In the genomic region with DNA sequence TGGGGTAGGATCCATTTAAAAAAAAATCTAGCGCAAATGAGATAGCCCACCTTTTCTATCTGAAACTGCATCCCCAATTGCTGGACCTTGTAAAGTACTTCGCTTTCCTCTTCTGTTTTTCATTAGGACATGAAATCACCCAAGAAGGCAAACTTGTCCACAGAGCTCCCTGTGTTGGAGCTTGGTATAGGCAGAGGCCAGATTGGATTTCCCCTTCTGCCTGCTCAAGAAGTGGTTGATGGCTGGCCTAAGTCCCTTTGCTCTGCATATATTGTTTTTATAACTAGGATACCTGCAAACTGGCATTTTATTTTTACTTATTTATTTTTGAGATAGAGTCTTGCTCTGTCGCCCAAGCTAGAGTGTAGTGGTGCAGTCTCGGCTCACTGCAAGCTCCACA, we compare ENCODE assay signal across 14 cellular contexts.
"Had no signal": no experiment of that assay in that cellular context is flagged by ENCODE, and none has a peak within 500 bp of the region (broad histone marks: within the 10 kb centered on the region; RNA-seq: fewer than 3 reads in every experiment).

No MANE protein-coding gene starts in this region.

- H2AFZ ChIP-seq: hepatocyte had no signal

- H3K4me1 ChIP-seq: prostate gland, uterus had no signal

- H3K27me3 ChIP-seq: brain microvascular endothelial cell, hepatocyte, testis, uterus had no signal

- H3K9me3 ChIP-seq: prostate gland, testis, uterus had no signal

- ATAC-seq: activated CD4-positive, alpha-beta T cell treated with anti-CD3 and anti-CD28 coated beads for 36 hours; stimulated activated naive CD8-positive, alpha-beta T cell treated with anti-CD3 and anti-CD28 coated beads, Interleukin-15, amount 100 ng/mL, for 72 hours had no signal

- H3K4me3 Mint-ChIP-seq: activated CD4-positive, alpha-beta memory T cell treated with anti-CD3 and anti-CD28 coated beads, Interleukin-2, amount 10 ng/mL, durations not matched to agents 7 days and 5 days; activated CD4-positive, alpha-beta T cell treated with anti-CD3 and anti-CD28 coated beads for 36 hours; activated naive CD4-positive, alpha-beta T cell treated with anti-CD3 and anti-CD28 coated beads, Interleukin-2, amount 50 U/mL, for 24 hours; naive thymus-derived CD4-positive, alpha-beta T cell; stimulated activated naive CD8-positive, alpha-beta T cell treated with anti-CD3 and anti-CD28 coated beads, Interleukin-15, amount 100 ng/mL, for 72 hours had no signal

- H3K4me3 ChIP-seq: hepatocyte, prostate gland, testis, uterus had no signal

- H3K4me2 ChIP-seq: hepatocyte had no signal

- H3K9me3 Mint-ChIP-seq: activated CD4-positive, alpha-beta memory T cell treated with anti-CD3 and anti-CD28 coated beads, Interleukin-2, amount 10 ng/mL, durations not matched to agents 7 days and 5 days; activated naive CD4-positive, alpha-beta T cell treated with anti-CD3 and anti-CD28 coated beads, Interleukin-2, amount 50 U/mL, for 24 hours; stimulated activated naive CD8-positive, alpha-beta T cell treated with anti-CD3 and anti-CD28 coated beads, Interleukin-15, amount 100 ng/mL, for 72 hours had no signal

- H3K27ac Mint-ChIP-seq: activated CD4-positive, alpha-beta memory T cell treated with anti-CD3 and anti-CD28 coated beads, Interleukin-2, amount 10 ng/mL, durations not matched to agents 7 days and 5 days had no signal

- H3K27me3 Mint-ChIP-seq: activated CD4-positive, alpha-beta memory T cell treated with anti-CD3 and anti-CD28 coated beads, Interleukin-2, amount 10 ng/mL, durations not matched to agents 7 days and 5 days; activated CD4-positive, alpha-beta T cell treated with anti-CD3 and anti-CD28 coated beads for 36 hours; activated naive CD4-positive, alpha-beta T cell treated with anti-CD3 and anti-CD28 coated beads, Interleukin-2, amount 50 U/mL, for 24 hours; naive thymus-derived CD4-positive, alpha-beta T cell; stimulated activated naive CD8-positive, alpha-beta T cell treated with anti-CD3 and anti-CD28 coated beads, Interleukin-15, amount 100 ng/mL, for 72 hours had no signal

- H3K36me3 ChIP-seq: prostate gland, uterus had no signal

- H3K27ac ChIP-seq: brain microvascular endothelial cell, hepatocyte, prostate gland, testis, uterus had no signal

- DNase-seq: activated CD4-positive, alpha-beta memory T cell treated with anti-CD3 and anti-CD28 coated beads, Interleukin-2, amount 10 ng/mL, durations not matched to agents 7 days and 5 days; activated CD4-positive, alpha-beta T cell treated with anti-CD3 and anti-CD28 coated beads for 36 hours; brain microvascular endothelial cell; kidney glomerular epithelial cell; naive thymus-derived CD4-positive, alpha-beta T cell; stimulated activated CD4-positive, alpha-beta T cell treated with anti-CD3 and anti-CD28 coated beads, Interleukin-2, amount 100 ng/mL, for 48 hours; stimulated activated CD8-positive, alpha-beta memory T cell treated with anti-CD3 and anti-CD28 coated beads, Interleukin-4, amount 100 ng/mL, for 48 hours; stimulated activated naive CD8-positive, alpha-beta T cell treated with anti-CD3 and anti-CD28 coated beads, Interleukin-15, amount 100 ng/mL, for 72 hours; SW 1271; testis; uterus had no signal
